Comparison of ENCODE assay signal across 8 cellular contexts in the genomic region with DNA sequence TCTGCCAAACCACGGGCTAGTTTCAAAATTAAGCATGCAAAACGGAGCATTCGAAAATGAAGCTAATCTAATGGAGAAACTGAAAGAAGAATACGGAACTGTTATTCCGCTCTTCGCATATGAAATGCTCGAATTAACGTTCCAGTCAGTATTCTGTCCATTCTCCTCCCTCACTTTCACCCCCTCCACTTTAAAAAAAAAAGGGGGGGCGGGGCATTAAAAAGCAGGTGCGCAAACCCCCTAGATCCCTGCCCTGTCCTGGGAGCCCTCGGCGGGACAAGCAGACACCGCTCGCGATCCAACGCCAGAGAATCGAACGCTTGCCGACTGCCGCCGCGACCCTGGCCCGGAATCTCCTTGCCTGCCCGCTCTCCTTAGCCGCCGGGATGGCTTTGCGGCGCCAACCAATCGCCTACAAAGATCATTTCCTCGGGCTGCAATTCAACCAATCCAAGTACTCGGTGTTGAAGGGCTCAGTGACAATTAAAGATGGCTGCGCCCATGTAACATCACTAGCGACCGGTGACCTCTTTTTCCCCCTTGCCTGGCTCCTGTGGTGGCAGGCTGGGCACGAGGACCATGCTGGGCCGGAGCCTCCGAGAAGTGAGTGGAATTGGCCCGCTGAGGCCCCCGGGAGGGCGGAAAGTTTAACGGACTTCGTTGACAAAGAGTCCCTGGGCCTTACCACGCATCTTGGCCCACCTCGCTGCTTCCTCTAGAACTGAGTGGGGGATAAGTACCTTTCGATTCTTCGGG.
DNase-seq lines count a peak whose midpoint lies in the region; ATAC-seq and TF ChIP-seq lines count a peak whose summit lies in the region.

A gene with protein sequence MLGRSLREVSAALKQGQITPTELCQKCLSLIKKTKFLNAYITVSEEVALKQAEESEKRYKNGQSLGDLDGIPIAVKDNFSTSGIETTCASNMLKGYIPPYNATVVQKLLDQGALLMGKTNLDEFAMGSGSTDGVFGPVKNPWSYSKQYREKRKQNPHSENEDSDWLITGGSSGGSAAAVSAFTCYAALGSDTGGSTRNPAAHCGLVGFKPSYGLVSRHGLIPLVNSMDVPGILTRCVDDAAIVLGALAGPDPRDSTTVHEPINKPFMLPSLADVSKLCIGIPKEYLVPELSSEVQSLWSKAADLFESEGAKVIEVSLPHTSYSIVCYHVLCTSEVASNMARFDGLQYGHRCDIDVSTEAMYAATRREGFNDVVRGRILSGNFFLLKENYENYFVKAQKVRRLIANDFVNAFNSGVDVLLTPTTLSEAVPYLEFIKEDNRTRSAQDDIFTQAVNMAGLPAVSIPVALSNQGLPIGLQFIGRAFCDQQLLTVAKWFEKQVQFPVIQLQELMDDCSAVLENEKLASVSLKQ (plus strand): TSS at position 476 of the 756 bp plus-strand sequence. CDS start 104 bp downstream, at position 580.
RTN4IP1 (minus strand) TSS at position 396 of the 756 bp plus-strand sequence. CDS start 477 bp downstream, outside the sequence.

- no peak for TF ChIP-seq CTCF in AG10803 (conservative IDR thresholded peaks at IDR 0.05; ENCODE audit: low read length)

- peak; percentile 79 for ATAC-seq in GM19025 (IDR thresholded peaks at IDR 0.05; ENCODE audit: low read depth, unreplicated experiment)
- peak; percentile 84 for ATAC-seq in HG03280 (IDR thresholded peaks at IDR 0.05; ENCODE audit: unreplicated experiment)
- peak; percentile 94 to 95 for ATAC-seq in activated CD4-positive, CD25-positive, alpha-beta regulatory T cell treated with anti-CD3 and anti-CD28 coated beads, Interleukin-2, amount 50 U/mL, for 24 hours

- H3K4me3 ChIP-seq in AG10803 (ENCODE audit: low read length) = peak within 1 kb of the TSS; percentile 89

- DNase-seq in AG10803 (ENCODE audit: low read depth) = peak; percentile 89
- DNase-seq in NCI-H446 (lab: John Stamatoyannopoulos, UW) = peak; percentile 87 to 91
- peak; percentile 95 for DNase-seq in cerebellar cortex (ENCODE audit: low spot score)
- peak; percentile 97 for DNase-seq in islet precursor cell
- DNase-seq in stimulated activated CD4-positive, alpha-beta T cell treated with anti-CD3 and anti-CD28 coated beads, Interleukin-12 subunit alpha, Interleukin-12 subunit beta, amount 100 ng/mL, for 48 hours (ENCODE audit: low read depth in 2 of 3, low spot score in 1 of 3) = peak; percentile 76 to 79 (median 79)

Comparison
In these comparisons a context has a peak if more than half of its experiments do, and no peak if none do; other contexts are left out.
1. Peak in every context shown above with its lines: DNase-seq, ATAC-seq and H3K4me3 ChIP-seq.